Comparison of ENCODE assay signal across 31 cellular contexts in the genomic region with DNA sequence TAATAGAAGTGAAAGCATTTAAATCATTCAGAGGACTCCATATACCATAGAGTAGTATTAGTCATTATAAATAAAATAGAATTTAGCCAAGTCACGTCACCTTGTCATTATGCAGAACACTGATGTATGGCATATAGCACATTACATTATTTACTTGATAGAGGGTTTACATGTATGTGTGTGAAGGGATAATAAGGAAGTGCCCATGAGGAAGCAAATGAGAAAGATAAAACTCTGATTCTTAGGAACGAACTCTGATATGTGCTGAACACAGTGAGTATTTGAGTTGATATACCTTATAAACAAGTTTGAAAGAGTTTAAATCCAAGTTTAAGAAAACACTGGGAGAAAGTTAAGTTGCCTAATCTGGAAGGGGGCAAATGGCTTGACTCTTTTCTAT.
"Had no signal": no experiment of that assay in that cellular context is flagged by ENCODE, and none has a peak within 500 bp of the region (broad histone marks: within the 10 kb centered on the region; RNA-seq: fewer than 3 reads in every experiment).

No MANE protein-coding gene starts in this region.

- H3K36me3 ChIP-seq: ascending aorta, brain microvascular endothelial cell, esophagus muscularis mucosa, gastrocnemius medialis, WERI-Rb-1 had no signal

- H3K27me3 ChIP-seq: ascending aorta, brain microvascular endothelial cell, esophagus muscularis mucosa, foreskin keratinocyte, gastrocnemius medialis had no signal

- H3K9me3 ChIP-seq: ascending aorta, esophagus muscularis mucosa, gastrocnemius medialis had no signal

- H3K4me3 Mint-ChIP-seq: activated B cell treated with CpG ODN at 0.5 μM for 24 hours; activated CD8-positive, alpha-beta T cell treated with anti-CD3 and anti-CD28 coated beads for 36 hours; activated naive CD4-positive, alpha-beta T cell treated with anti-CD3 and anti-CD28 coated beads, Interleukin-2, amount 10 ng/mL, durations not matched to agents 7 days and 5 days; activated naive CD8-positive, alpha-beta T cell treated with anti-CD3 and anti-CD28 coated beads, Interleukin-2, amount 10 ng/mL, durations not matched to agents 7 days and 5 days; activated T-cell treated with anti-CD3 and anti-CD28 coated beads, Interleukin-2, amount 50 U/mL, for 4 hours; central memory CD8-positive, alpha-beta T cell; effector memory CD8-positive, alpha-beta T cell; T-helper 17 cell; T-helper 2 cell treated with Interferon-gamma antibody and Interleukin-4, amounts not matched to agents 5 μg/mL and 100 μg/mL, for 36 hours had no signal

- H3K4me1 ChIP-seq: ascending aorta, esophagus muscularis mucosa, foreskin keratinocyte, gastrocnemius medialis had no signal

- H3K4me3 ChIP-seq: ascending aorta, esophagus muscularis mucosa, gastrocnemius medialis had no signal

- H3K4me1 Mint-ChIP-seq: activated B cell treated with CpG ODN at 0.5 μM for 24 hours; activated naive CD4-positive, alpha-beta T cell treated with anti-CD3 and anti-CD28 coated beads, Interleukin-2, amount 10 ng/mL, durations not matched to agents 7 days and 5 days; activated naive CD8-positive, alpha-beta T cell treated with anti-CD3 and anti-CD28 coated beads, Interleukin-2, amount 10 ng/mL, durations not matched to agents 7 days and 5 days; central memory CD8-positive, alpha-beta T cell; T-helper 17 cell had no signal

- H3K36me3 Mint-ChIP-seq: activated naive CD4-positive, alpha-beta T cell treated with anti-CD3 and anti-CD28 coated beads, Interleukin-2, amount 10 ng/mL, durations not matched to agents 7 days and 5 days; activated naive CD4-positive, alpha-beta T cell treated with anti-CD3 and anti-CD28 coated beads, Interleukin-2, amount 50 U/mL, for 72 hours; activated naive CD8-positive, alpha-beta T cell treated with anti-CD3 and anti-CD28 coated beads, Interleukin-2, amount 10 ng/mL, durations not matched to agents 7 days and 5 days had no signal

- H3K27ac Mint-ChIP-seq: activated B cell treated with CpG ODN at 0.5 μM for 24 hours; activated CD8-positive, alpha-beta T cell treated with anti-CD3 and anti-CD28 coated beads for 36 hours; activated naive CD4-positive, alpha-beta T cell treated with anti-CD3 and anti-CD28 coated beads, Interleukin-2, amount 10 ng/mL, durations not matched to agents 7 days and 5 days; activated naive CD4-positive, alpha-beta T cell treated with anti-CD3 and anti-CD28 coated beads, Interleukin-2, amount 50 U/mL, for 72 hours; activated naive CD8-positive, alpha-beta T cell treated with anti-CD3 and anti-CD28 coated beads, Interleukin-2, amount 10 ng/mL, durations not matched to agents 7 days and 5 days; activated T-helper 2 cell treated with anti-CD3 and anti-CD28 coated beads, Interferon-gamma antibody, Interleukin-2, Interleukin-4, amounts not matched to agents 10 μg/mL and 5 μg/mL and 100 μg/mL, durations not matched to agents 14 hours and 24 hours and 36 hours; effector memory CD8-positive, alpha-beta T cell; T-helper 17 cell; T-helper 2 cell treated with Interferon-gamma antibody and Interleukin-4, amounts not matched to agents 5 μg/mL and 100 μg/mL, for 36 hours had no signal

- H3K9me3 Mint-ChIP-seq: activated B cell treated with CpG ODN at 0.5 μM for 24 hours; activated CD8-positive, alpha-beta T cell treated with anti-CD3 and anti-CD28 coated beads for 36 hours; activated naive CD4-positive, alpha-beta T cell treated with anti-CD3 and anti-CD28 coated beads, Interleukin-2, amount 10 ng/mL, durations not matched to agents 7 days and 5 days; activated naive CD4-positive, alpha-beta T cell treated with anti-CD3 and anti-CD28 coated beads, Interleukin-2, amount 50 U/mL, for 72 hours; activated naive CD8-positive, alpha-beta T cell treated with anti-CD3 and anti-CD28 coated beads, Interleukin-2, amount 10 ng/mL, durations not matched to agents 7 days and 5 days; activated T-cell treated with anti-CD3 and anti-CD28 coated beads, Interleukin-2, amount 50 U/mL, for 4 hours; activated T-helper 2 cell treated with anti-CD3 and anti-CD28 coated beads, Interferon-gamma antibody, Interleukin-2, Interleukin-4, amounts not matched to agents 10 μg/mL and 5 μg/mL and 100 μg/mL, durations not matched to agents 14 hours and 24 hours and 36 hours; central memory CD8-positive, alpha-beta T cell; T-helper 2 cell treated with Interferon-gamma antibody and Interleukin-4, amounts not matched to agents 5 μg/mL and 100 μg/mL, for 36 hours had no signal

- H3K27me3 Mint-ChIP-seq: activated B cell treated with CpG ODN at 0.5 μM for 24 hours; activated CD8-positive, alpha-beta T cell treated with anti-CD3 and anti-CD28 coated beads for 36 hours; activated naive CD4-positive, alpha-beta T cell treated with anti-CD3 and anti-CD28 coated beads, Interleukin-2, amount 10 ng/mL, durations not matched to agents 7 days and 5 days; activated naive CD8-positive, alpha-beta T cell treated with anti-CD3 and anti-CD28 coated beads, Interleukin-2, amount 10 ng/mL, durations not matched to agents 7 days and 5 days; central memory CD8-positive, alpha-beta T cell; effector memory CD8-positive, alpha-beta T cell; T-helper 17 cell had no signal

- DNase-seq: activated B cell treated with CpG ODN at 0.5 μM for 24 hours; activated CD4-positive, alpha-beta T cell treated with anti-CD3 and anti-CD28 coated beads for 48 hours; activated CD4-positive, alpha-beta T cell treated with anti-CD3 and anti-CD28 coated beads, Interleukin-2, amount 50 U/mL, for 1 hour; activated CD4-positive, alpha-beta T cell treated with anti-CD3 and anti-CD28 coated beads, Interleukin-2, amount 50 U/mL, for 48 hours; activated CD8-positive, alpha-beta memory T cell treated with anti-CD3 and anti-CD28 coated beads for 24 hours; activated CD8-positive, alpha-beta T cell treated with anti-CD3 and anti-CD28 coated beads for 36 hours; activated effector memory CD4-positive, alpha-beta T cell treated with anti-CD3 and anti-CD28 coated beads, Interleukin-2, amount 50 U/mL, for 16 hours; activated naive CD4-positive, alpha-beta T cell; activated naive CD4-positive, alpha-beta T cell treated with anti-CD3 and anti-CD28 coated beads, Interleukin-2, amount 10 ng/mL, durations not matched to agents 7 days and 5 days; activated naive CD8-positive, alpha-beta T cell treated with anti-CD3 and anti-CD28 coated beads, Interleukin-2, amount 10 ng/mL, durations not matched to agents 7 days and 5 days; activated T-cell treated with anti-CD3 and anti-CD28 coated beads, Interleukin-2, amount 50 U/mL, for 4 hours; brain microvascular endothelial cell; cortex of kidney; dermis blood vessel endothelial cell; effector CD4-positive, alpha-beta T cell; effector memory CD8-positive, alpha-beta T cell; erythroblast; foreskin keratinocyte; gastrocnemius medialis; glutamatergic neuron; T-helper 1 cell; T-helper 17 cell; T1000; WERI-Rb-1 had no signal

- ATAC-seq: activated CD4-positive, CD25-positive, alpha-beta regulatory T cell treated with anti-CD3 and anti-CD28 coated beads, Interleukin-2, amount 50 U/mL, for 24 hours; activated CD8-positive, alpha-beta T cell treated with anti-CD3 and anti-CD28 coated beads for 36 hours; activated naive CD4-positive, alpha-beta T cell treated with anti-CD3 and anti-CD28 coated beads, Interleukin-2, amount 50 U/mL, for 72 hours; activated T-cell treated with anti-CD3 and anti-CD28 coated beads, Interleukin-2, amount 50 U/mL, for 4 hours; effector memory CD8-positive, alpha-beta T cell; foreskin keratinocyte; gastrocnemius medialis; T-helper 17 cell had no signal
